22 cellular contexts compared by ENCODE assay signal in genomic region chrX:133448512-133449076, GRCh38. TPM values are rescaled to one million over a fixed set of nuclear protein-coding genes. Genes with fewer than 3 reads are reported as not detected.
DNase-seq lines count a peak whose midpoint lies in the region; ATAC-seq lines count a peak whose summit lies in the region.
"Had no signal": no experiment of that assay in that cellular context is flagged by ENCODE, and none has a peak within 500 bp of the region (broad histone marks: within the 10 kb centered on the region; RNA-seq: fewer than 3 reads in every experiment).

No MANE protein-coding gene starts in this region.

- H3K4me3 ChIP-seq in HUES48 (ENCODE audit: low read depth, low read length) (no peak overlapping the region), adipocyte (ENCODE audit: low read length) (no peak overlapping the region)
- H3K4me3 ChIP-seq: stomach, upper lobe of left lung had no signal

- H3K9me3 ChIP-seq in HUES48 (ENCODE audit: control insufficient read depth, insufficient read depth, low read length) (no peaks in the 10 kb centered on the region), adipocyte (ENCODE audit: control insufficient read depth, low read length) (no peaks in the 10 kb centered on the region)
- H3K9me3 ChIP-seq: stomach, upper lobe of left lung had no signal

- peak overlapping the region; percentile 24; the same call in 1 of the 2 replicates for H3K9ac ChIP-seq in HUES48 (ENCODE audit: low read depth, low read length)
- H3K9ac ChIP-seq in adipocyte (ENCODE audit: low read length): no peak overlapping the region

- H3K4me1 ChIP-seq in HUES48 (ENCODE audit: control insufficient read depth, insufficient read depth, low read length) (peaks cover 37% of the 10 kb centered on the region), adipocyte (ENCODE audit: control insufficient read depth, insufficient read depth, low read length) (no peaks in the 10 kb centered on the region)

- peak; percentile 22 for DNase-seq in adipocyte (ENCODE audit: low read depth)
- peak; percentile 2 for DNase-seq in glomerular visceral epithelial cell (ENCODE audit: extremely low spot score)
- DNase-seq in renal cortical epithelial cell (ENCODE audit: low read depth): peak; percentile 12
- no peak for DNase-seq in epidermal melanocyte (ENCODE audit: insufficient read length, low spot score)
- DNase-seq in GDM1 (lab: John Stamatoyannopoulos, UW): no peak
- DNase-seq: activated CD4-positive, CD25-positive, alpha-beta regulatory T cell treated with anti-CD3 and anti-CD28 coated beads, Interleukin-2, amount 50 U/mL, for 72 hours; activated naive CD4-positive, alpha-beta T cell treated with anti-CD3 and anti-CD28 coated beads, Interleukin-2, amount 50 U/mL, for 16 hours; activated T-cell treated with anti-CD3 and anti-CD28 coated beads, Interleukin-2, amount 50 U/mL, for 24 hours; aorta; COR-L47; Karpas-422; natural killer cell; NCI-H1092; NCI-H2081; NCI-H524; RPMI8226; stomach; T-helper 9 cell; upper lobe of left lung had no signal

- H3K36me3 ChIP-seq in HUES48 (ENCODE audit: control insufficient read depth, insufficient read depth, low read length): no peaks in the 10 kb centered on the region
- no peaks in the 10 kb centered on the region for H3K36me3 ChIP-seq in adipocyte (ENCODE audit: control insufficient read depth, insufficient read depth, low read length, severe bottlenecking)
- H3K36me3 ChIP-seq: stomach, upper lobe of left lung had no signal

- H3K27me3 ChIP-seq in HUES48 (ENCODE audit: control insufficient read depth, insufficient read depth, low read length) (no peaks in the 10 kb centered on the region), adipocyte (replicated peaks; ENCODE audit: control insufficient read depth, insufficient read depth, low read length) (peaks cover 4% of the 10 kb centered on the region)
- H3K27me3 ChIP-seq: upper lobe of left lung had no signal

- no peak overlapping the region for H3K27ac ChIP-seq in HUES48 (ENCODE audit: low read depth, low read length)
- H3K27ac ChIP-seq: stomach, upper lobe of left lung had no signal

- no peak for ATAC-seq in activated CD4-positive, CD25-positive, alpha-beta regulatory T cell treated with anti-CD3 and anti-CD28 coated beads, Interleukin-2, amount 50 U/mL, for 24 hours
- ATAC-seq: natural killer cell, SK-N-SH treated with all-trans-retinoic acid at 6 μM for 48 hours had no signal

RNA-seq across cellular contexts. Expression of gene GPC4, which starts 33.3 kb away (rescaled TPM):
- 19.4 and 80.6 TPM in 2 replicates for total RNA-seq in renal cortical epithelial cell

Comparison
In these comparisons a context has a peak if more than half of its experiments do, and no peak if none do; other contexts are left out.
1. DNase-seq: peak in adipocyte (single experiment), glomerular visceral epithelial cell (single experiment) and renal cortical epithelial cell (single experiment); none in epidermal melanocyte (single experiment) and GDM1 (single experiment).